ENCODE assay signal across 1 cellular context in genomic region chr5:178336889-178337785, GRCh38.
TF ChIP-seq lines count a peak whose summit lies in the region.

No MANE protein-coding gene starts in this region.

TF ChIP-seq in H1, 55 proteins besides CTCF, POLR2A, EP300 and RAD21:
- TF ChIP-seq BCL11A (IDR thresholded peaks at IDR 0.05; ENCODE audit: low read depth in 2 of 2, low read length in 2 of 2) (no peak), PHF8 (conservative IDR thresholded peaks at IDR 0.05; ENCODE audit: low read depth, low read length) (no peak), ZNF274 (IDR thresholded peaks at IDR 0.05; ENCODE audit: borderline replicate concordance, extremely low read depth, low read length) (no peak), TEAD4 (IDR thresholded peaks at IDR 0.05; ENCODE audit: low read depth, low read length) (no peak)
